In the genomic region with DNA sequence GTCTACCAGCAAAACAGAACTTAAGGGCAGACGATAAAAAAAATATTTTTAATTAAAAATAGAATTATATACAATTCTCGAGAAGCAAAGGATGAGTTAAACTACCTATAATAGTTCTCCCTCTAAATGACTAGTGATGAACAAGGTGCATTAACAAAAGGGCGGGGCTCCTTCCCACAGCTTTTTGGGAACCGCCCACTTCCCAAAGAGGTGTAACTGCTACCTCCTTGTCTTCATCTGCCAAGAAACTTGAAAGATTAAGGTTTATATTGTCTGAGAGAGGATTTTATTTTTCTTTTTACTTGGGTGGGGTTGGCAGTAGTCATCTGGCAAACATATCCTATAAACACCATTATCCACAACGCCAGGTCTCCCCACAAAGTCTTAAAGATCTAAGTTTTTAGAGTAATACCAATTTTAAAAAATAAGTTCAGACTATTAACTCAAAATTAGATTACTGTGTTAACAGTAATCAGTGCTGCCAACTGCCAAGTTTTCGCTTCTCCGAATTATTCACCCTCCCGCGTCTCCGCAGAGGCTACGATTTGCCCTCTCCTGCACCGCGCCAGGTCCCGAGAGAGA, we compare ENCODE assay signal across 1 cellular context.
TF ChIP-seq lines count a peak whose summit lies in the region.

No MANE protein-coding gene starts in this region.

TF ChIP-seq in neural cell, 6 proteins besides CTCF, POLR2A, EP300 and RAD21 (continued from another document):
- TF ChIP-seq, protein P1, sequence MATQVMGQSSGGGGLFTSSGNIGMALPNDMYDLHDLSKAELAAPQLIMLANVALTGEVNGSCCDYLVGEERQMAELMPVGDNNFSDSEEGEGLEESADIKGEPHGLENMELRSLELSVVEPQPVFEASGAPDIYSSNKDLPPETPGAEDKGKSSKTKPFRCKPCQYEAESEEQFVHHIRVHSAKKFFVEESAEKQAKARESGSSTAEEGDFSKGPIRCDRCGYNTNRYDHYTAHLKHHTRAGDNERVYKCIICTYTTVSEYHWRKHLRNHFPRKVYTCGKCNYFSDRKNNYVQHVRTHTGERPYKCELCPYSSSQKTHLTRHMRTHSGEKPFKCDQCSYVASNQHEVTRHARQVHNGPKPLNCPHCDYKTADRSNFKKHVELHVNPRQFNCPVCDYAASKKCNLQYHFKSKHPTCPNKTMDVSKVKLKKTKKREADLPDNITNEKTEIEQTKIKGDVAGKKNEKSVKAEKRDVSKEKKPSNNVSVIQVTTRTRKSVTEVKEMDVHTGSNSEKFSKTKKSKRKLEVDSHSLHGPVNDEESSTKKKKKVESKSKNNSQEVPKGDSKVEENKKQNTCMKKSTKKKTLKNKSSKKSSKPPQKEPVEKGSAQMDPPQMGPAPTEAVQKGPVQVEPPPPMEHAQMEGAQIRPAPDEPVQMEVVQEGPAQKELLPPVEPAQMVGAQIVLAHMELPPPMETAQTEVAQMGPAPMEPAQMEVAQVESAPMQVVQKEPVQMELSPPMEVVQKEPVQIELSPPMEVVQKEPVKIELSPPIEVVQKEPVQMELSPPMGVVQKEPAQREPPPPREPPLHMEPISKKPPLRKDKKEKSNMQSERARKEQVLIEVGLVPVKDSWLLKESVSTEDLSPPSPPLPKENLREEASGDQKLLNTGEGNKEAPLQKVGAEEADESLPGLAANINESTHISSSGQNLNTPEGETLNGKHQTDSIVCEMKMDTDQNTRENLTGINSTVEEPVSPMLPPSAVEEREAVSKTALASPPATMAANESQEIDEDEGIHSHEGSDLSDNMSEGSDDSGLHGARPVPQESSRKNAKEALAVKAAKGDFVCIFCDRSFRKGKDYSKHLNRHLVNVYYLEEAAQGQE (IDR thresholded peaks at IDR 0.05; ENCODE audit: borderline replicate concordance): no peak
- TF ChIP-seq POLR2AphosphoS5 (IDR thresholded peaks at IDR 0.05) (no peak), TAF1 (IDR thresholded peaks at IDR 0.05; ENCODE audit: low read depth) (no peak)
